18 cellular contexts compared by ENCODE assay signal in the genomic region with DNA sequence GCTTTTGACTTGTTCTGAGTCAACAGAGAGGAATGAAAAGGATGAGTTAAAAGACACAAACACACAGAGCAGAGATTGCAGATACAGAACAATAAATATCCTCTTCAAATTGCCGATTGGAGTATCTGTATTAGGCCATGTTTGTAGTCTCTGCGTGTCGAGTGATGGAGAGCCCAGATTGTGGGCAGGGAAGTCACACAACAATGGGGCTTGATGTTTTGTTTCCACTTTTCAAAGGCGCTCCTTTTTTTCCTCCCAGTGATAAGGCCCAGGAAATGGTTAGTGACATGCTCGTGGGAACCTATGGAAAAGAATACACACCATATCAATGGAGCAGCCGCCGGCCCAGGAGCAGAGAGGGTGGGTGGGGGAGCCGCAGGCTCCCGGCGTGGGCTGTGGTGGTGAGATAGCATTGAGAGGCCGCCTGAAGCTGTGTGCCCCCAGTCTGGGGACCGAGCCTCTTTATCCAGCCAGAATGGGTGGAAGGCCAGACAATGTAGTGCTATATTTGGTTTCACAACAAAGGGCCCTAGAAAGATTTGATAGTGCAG.
"Had no signal": no experiment of that assay in that cellular context is flagged by ENCODE, and none has a peak within 500 bp of the region (broad histone marks: within the 10 kb centered on the region; RNA-seq: fewer than 3 reads in every experiment).

No MANE protein-coding gene starts in this region.

- H3K9me3 ChIP-seq: breast epithelium, lower lobe of right lung, mucosa of descending colon, psoas muscle, sigmoid colon had no signal

- H3K27ac ChIP-seq: breast epithelium, gastroesophageal sphincter, lower lobe of right lung, psoas muscle, sigmoid colon had no signal

- H3K4me3 ChIP-seq: breast epithelium, gastroesophageal sphincter, lower lobe of right lung, mucosa of descending colon, psoas muscle, sigmoid colon had no signal

- ATAC-seq: activated T-cell treated with anti-CD3 and anti-CD28 coated beads, Interleukin-2, amount 50 U/mL, for 72 hours; gastroesophageal sphincter; mucosa of descending colon; natural killer cell treated with Interleukin-12 subunit alpha and Interleukin-12 subunit beta and Interleukin-15 and Interleukin-18, amount 100 ng/mL, for 72 hours; psoas muscle; stimulated activated naive CD8-positive, alpha-beta T cell treated with anti-CD3 and anti-CD28 coated beads, Interleukin-15, Interleukin-2, amounts not matched to agents 100 U/mL and 50 U/mL, for 24 hours had no signal

- H3K9me3 Mint-ChIP-seq: activated CD4-positive, alpha-beta memory T cell treated with anti-CD3 and anti-CD28 coated beads, Interleukin-2, amount 10 ng/mL, durations not matched to agents 7 days and 5 days had no signal

- H3K27ac Mint-ChIP-seq: activated CD4-positive, alpha-beta memory T cell treated with anti-CD3 and anti-CD28 coated beads, Interleukin-2, amount 10 ng/mL, durations not matched to agents 7 days and 5 days; activated naive CD8-positive, alpha-beta T cell treated with anti-CD3 and anti-CD28 coated beads for 36 hours; activated T-cell treated with anti-CD3 and anti-CD28 coated beads, Interleukin-2, amount 50 U/mL, for 72 hours; natural killer cell treated with Interleukin-12 subunit alpha and Interleukin-12 subunit beta and Interleukin-15 and Interleukin-18, amount 100 ng/mL, for 72 hours had no signal

- H3K4me1 ChIP-seq: breast epithelium, gastroesophageal sphincter, lower lobe of right lung, sigmoid colon had no signal

- H3K4me3 Mint-ChIP-seq: activated CD4-positive, alpha-beta memory T cell treated with anti-CD3 and anti-CD28 coated beads, Interleukin-2, amount 10 ng/mL, durations not matched to agents 7 days and 5 days; activated naive CD8-positive, alpha-beta T cell treated with anti-CD3 and anti-CD28 coated beads for 36 hours; activated T-cell treated with anti-CD3 and anti-CD28 coated beads, Interleukin-2, amount 50 U/mL, for 72 hours; natural killer cell treated with Interleukin-12 subunit alpha and Interleukin-12 subunit beta and Interleukin-15 and Interleukin-18, amount 100 ng/mL, for 72 hours had no signal

- H3K27me3 Mint-ChIP-seq: activated CD4-positive, alpha-beta memory T cell treated with anti-CD3 and anti-CD28 coated beads, Interleukin-2, amount 10 ng/mL, durations not matched to agents 7 days and 5 days had no signal

- H3K27me3 ChIP-seq: breast epithelium, gastroesophageal sphincter, sigmoid colon had no signal

- DNase-seq: activated CD4-positive, alpha-beta memory T cell treated with anti-CD3 and anti-CD28 coated beads, Interleukin-2, amount 10 ng/mL, durations not matched to agents 7 days and 5 days; activated CD4-positive, alpha-beta T cell treated with anti-CD3 and anti-CD28 coated beads for 1 hour; activated CD8-positive, alpha-beta memory T cell treated with anti-CD3 and anti-CD28 coated beads, Interleukin-2, amount 50 U/mL, for 4 hours; activated gamma-delta T cell treated with Interleukin-2 at 50 U/mL for 16 hours; activated naive CD8-positive, alpha-beta T cell treated with anti-CD3 and anti-CD28 coated beads for 36 hours; activated T-cell treated with anti-CD3 and anti-CD28 coated beads, Interleukin-2, amount 50 U/mL, for 72 hours; aorta; hippocampal formation; kidney glomerular epithelial cell; lower lobe of right lung; mucosa of descending colon; psoas muscle; sigmoid colon; stimulated activated CD4-positive, alpha-beta T cell treated with anti-CD3 and anti-CD28 coated beads, Interleukin-2, amount 100 ng/mL, for 48 hours; stimulated activated naive CD8-positive, alpha-beta T cell treated with anti-CD3 and anti-CD28 coated beads, Interleukin-15, Interleukin-2, amounts not matched to agents 100 U/mL and 50 U/mL, for 24 hours had no signal

- H3K36me3 ChIP-seq: breast epithelium, gastroesophageal sphincter, lower lobe of right lung, sigmoid colon had no signal

- H3K36me3 Mint-ChIP-seq: activated naive CD8-positive, alpha-beta T cell treated with anti-CD3 and anti-CD28 coated beads for 36 hours; natural killer cell treated with Interleukin-12 subunit alpha and Interleukin-12 subunit beta and Interleukin-15 and Interleukin-18, amount 100 ng/mL, for 72 hours had no signal

- H3K4me1 Mint-ChIP-seq: activated CD4-positive, alpha-beta memory T cell treated with anti-CD3 and anti-CD28 coated beads, Interleukin-2, amount 10 ng/mL, durations not matched to agents 7 days and 5 days; activated naive CD8-positive, alpha-beta T cell treated with anti-CD3 and anti-CD28 coated beads for 36 hours had no signal
